ENCODE assay signal across 8 cellular contexts in the genomic region with DNA sequence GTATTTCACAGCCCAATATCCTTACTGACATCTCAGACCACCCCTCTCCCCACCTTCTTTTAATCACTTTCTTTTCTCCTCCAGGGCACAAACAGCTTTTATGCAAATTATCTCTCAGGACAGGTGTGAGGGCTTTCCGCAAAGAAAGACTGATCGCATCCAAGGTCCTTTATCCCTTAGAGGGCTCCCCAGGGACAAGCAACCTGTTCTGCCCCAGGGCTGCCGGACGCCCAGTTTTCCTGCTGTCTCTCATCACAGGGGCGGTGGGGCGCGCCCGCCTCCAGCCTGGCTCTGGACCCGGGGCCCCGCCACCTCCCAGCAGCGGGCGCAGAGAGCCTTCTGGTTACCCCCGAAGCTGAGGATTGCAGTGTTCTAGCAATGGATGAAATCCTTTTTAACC.
DNase-seq lines count a peak whose midpoint lies in the region; ATAC-seq, FAIRE-seq and TF ChIP-seq lines count a peak whose summit lies in the region.

No MANE protein-coding gene starts in this region.

- no peak for FAIRE-seq in small intestine (lab: Jason Lieb, UNC)

- H3K9me3 ChIP-seq in T-helper 17 cell (ENCODE audit: control insufficient read depth, low read length, poor library complexity, severe bottlenecking) = no peaks in the 10 kb centered on the region
- no peaks in the 10 kb centered on the region for H3K9me3 ChIP-seq in left ventricle myocardium inferior (replicated peaks)
- no peaks in the 10 kb centered on the region for H3K9me3 ChIP-seq in small intestine (ENCODE audit: control insufficient read depth, low read depth)

- no peaks in the 10 kb centered on the region for H3K27me3 Mint-ChIP-seq in T-helper 17 cell

- WGBS in small intestine, 3 donors = 60 to 82% (median 72%) methylated on average over 13 of the region's 13 CpGs

- peak overlapping the region; percentile 99 for H3K27ac Mint-ChIP-seq in T-helper 17 cell

- DNase-seq in NCI-H2171 treated with DMSO at 0.1 percent for 48 hours (lab: John Stamatoyannopoulos, UW) = peak; percentile 35
- DNase-seq in NCI-H2171 (lab: John Stamatoyannopoulos, UW) = no peak
- no peak for DNase-seq in T-helper 17 cell
- peak; percentile 19 for DNase-seq in left ventricle myocardium inferior
- no peak for DNase-seq in small intestine
- no peak for DNase-seq in stimulated activated naive CD4-positive, alpha-beta T cell (lab: John Stamatoyannopoulos, UW)
- no peak for DNase-seq in NCI-H2029 treated with DMSO at 0.1 percent for 48 hours (lab: John Stamatoyannopoulos, UW)
- DNase-seq in activated gamma-delta T cell treated with Interleukin-2 at 50 U/mL for 16 hours = no peak

- H3K27me3 ChIP-seq in left ventricle myocardium inferior (ENCODE audit: low read depth) (no peaks in the 10 kb centered on the region), small intestine (ENCODE audit: control insufficient read depth in 2 of 2, insufficient read depth in 2 of 2, low read length in 2 of 2) (no peaks in the 10 kb centered on the region)

- ATAC-seq in T-helper 17 cell = no peak

- H3K4me1 Mint-ChIP-seq in T-helper 17 cell = peaks cover 21% of the 10 kb centered on the region

- H3K4me3 Mint-ChIP-seq in T-helper 17 cell = peak overlapping the region; percentile 91

- no peak for TF ChIP-seq CTCF in left ventricle myocardium inferior (IDR thresholded peaks at IDR 0.05; ENCODE audit: borderline replicate concordance)

- H3K4me3 ChIP-seq in left ventricle myocardium inferior (peak overlapping the region; percentile 86), small intestine (ENCODE audit: low read depth in 1 of 2, low read length in 2 of 2) (peak overlapping the region in 1 of 2 donors; percentile 69)

- peak overlapping the region; percentile 98 for H3K27ac ChIP-seq in left ventricle myocardium inferior (replicated peaks)
- H3K27ac ChIP-seq in small intestine (ENCODE audit: low read depth in 1 of 2, low read length in 1 of 2) = peak overlapping the region; percentile 78 to 95

- H3K36me3 Mint-ChIP-seq in T-helper 17 cell (ENCODE audit: low read depth) = no peaks in the 10 kb centered on the region

- H3K36me3 ChIP-seq in left ventricle myocardium inferior (no peaks in the 10 kb centered on the region), small intestine (ENCODE audit: control insufficient read depth in 2 of 2, insufficient read depth in 2 of 2, low read length in 2 of 2) (no peaks in the 10 kb centered on the region)

- intact Hi-C loops in left ventricle myocardium inferior (cut with micrococcal nuclease) = loop anchor here (10.0 kb wide), 1 partner anchor 220 kb away; no protein-coding TSS in a partner anchor

- H3K4me1 ChIP-seq in left ventricle myocardium inferior (peaks cover 50% of the 10 kb centered on the region), small intestine (ENCODE audit: control insufficient read depth in 2 of 2, insufficient read depth in 1 of 2, low read depth in 1 of 2, low read length in 1 of 2) (peaks cover 0 to 2% of the 10 kb centered on the region in 2 donors)

Comparison
In these comparisons a context has a peak if more than half of its experiments do, and no peak if none do; other contexts are left out.
1. DNase-seq: peak in NCI-H2171 treated with DMSO at 0.1 percent for 48 hours (single experiment) and left ventricle myocardium inferior (single experiment); none in NCI-H2171 (single experiment), T-helper 17 cell (0 of 3), small intestine (single experiment), stimulated activated naive CD4-positive, alpha-beta T cell (0 of 6), NCI-H2029 treated with DMSO at 0.1 percent for 48 hours (single experiment) and activated gamma-delta T cell treated with Interleukin-2 at 50 U/mL for 16 hours (single experiment).